Comparison of ENCODE assay signal across 8 cellular contexts in the genomic region with DNA sequence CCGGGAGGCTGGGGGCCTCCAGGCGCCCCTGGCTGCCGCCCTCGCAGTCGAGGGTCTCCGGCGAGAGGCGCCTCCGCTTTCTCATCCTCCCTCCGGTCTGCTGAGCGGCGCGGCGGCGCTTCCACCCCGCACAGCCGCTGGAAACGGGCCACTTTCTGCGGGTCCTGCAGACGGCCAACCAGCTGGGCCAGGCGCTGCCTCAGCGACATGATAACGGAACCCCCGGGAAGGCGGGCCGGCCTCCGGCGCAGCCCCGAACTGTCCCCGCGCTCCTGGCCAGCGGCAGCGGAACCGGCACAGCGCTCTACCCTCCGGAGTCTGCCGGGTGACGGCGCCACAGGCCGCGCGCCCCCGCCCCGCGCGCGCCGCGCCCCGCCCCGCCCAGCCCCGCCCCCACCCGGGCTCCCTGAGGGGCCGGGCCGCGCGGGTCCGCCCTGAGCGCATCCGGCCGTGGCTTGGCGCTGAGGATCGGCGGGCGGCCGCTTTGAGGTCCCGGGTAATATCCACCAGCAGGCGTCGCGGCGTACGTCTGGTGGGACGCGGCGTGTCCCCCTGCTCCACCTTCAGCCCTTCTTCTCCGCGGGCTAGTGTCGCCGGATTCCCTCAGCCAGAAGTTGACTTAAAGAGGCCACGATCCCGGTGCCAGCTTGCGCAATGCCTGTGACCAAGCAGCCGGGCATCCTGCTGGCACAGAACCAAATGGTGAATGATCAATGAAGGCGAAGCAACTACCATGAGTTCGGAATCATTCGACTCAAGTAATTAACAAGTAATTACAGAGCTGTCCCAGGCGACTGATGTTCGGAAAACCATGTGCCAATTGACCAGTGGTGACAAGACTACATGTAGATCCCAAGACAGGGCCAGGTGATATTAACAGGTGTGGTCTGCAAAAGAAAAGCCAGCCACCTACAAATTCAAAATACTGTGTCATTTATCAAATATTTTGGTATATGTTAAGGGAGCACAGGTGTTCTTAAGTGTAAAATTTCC.
DNase-seq lines count a peak whose midpoint lies in the region; ATAC-seq and TF ChIP-seq lines count a peak whose summit lies in the region.

A gene with protein sequence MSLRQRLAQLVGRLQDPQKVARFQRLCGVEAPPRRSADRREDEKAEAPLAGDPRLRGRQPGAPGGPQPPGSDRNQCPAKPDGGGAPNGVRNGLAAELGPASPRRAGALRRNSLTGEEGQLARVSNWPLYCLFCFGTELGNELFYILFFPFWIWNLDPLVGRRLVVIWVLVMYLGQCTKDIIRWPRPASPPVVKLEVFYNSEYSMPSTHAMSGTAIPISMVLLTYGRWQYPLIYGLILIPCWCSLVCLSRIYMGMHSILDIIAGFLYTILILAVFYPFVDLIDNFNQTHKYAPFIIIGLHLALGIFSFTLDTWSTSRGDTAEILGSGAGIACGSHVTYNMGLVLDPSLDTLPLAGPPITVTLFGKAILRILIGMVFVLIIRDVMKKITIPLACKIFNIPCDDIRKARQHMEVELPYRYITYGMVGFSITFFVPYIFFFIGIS (minus strand): TSS at position 330 of the 993 bp plus-strand sequence. CDS start 121 bp downstream, at position 209.

- H3K4me1 ChIP-seq in ACC112 (ENCODE audit: control insufficient read depth, insufficient read depth, low read length, unreplicated experiment), result peaks cover 14% of the 10 kb centered on the region

- peaks cover 39% of the 10 kb centered on the region for H3K79me2 ChIP-seq in ACC112 (ENCODE audit: control insufficient read depth, insufficient read depth, low read length, unreplicated experiment)

- no peaks in the 10 kb centered on the region for H3K36me3 ChIP-seq in ACC112 (ENCODE audit: insufficient read depth, low read length)

- H3K27ac ChIP-seq in ACC112 (ENCODE audit: low read depth, low read length), result peak within 1 kb of the TSS; percentile 42; the same call in 1 of the 2 replicates

- H2AFZ ChIP-seq in ACC112 (ENCODE audit: low read length, unreplicated experiment), result peak within 1 kb of the TSS; percentile 98

- DNase-seq in NCI-H2196 (lab: John Stamatoyannopoulos, UW; ENCODE audit: unreplicated experiment) (peak; percentile 84), choroid plexus epithelial cell (ENCODE audit: low read depth) (peak; percentile 60), kidney tubule cell (ENCODE audit: low spot score) (peak; percentile 93)
- peak; percentile 48 to 59 for DNase-seq in activated CD4-positive, alpha-beta T cell treated with anti-CD3 and anti-CD28 coated beads for 24 hours (ENCODE audit: low read depth in 2 of 2)
- peak; percentile 26 to 64 (median 46) for DNase-seq in stimulated activated CD4-positive, alpha-beta T cell treated with anti-CD3 and anti-CD28 coated beads, Interleukin-1b, Interleukin-23, amount 100 ng/mL, for 24 hours (ENCODE audit: low read depth in 4 of 4, low spot score in 1 of 4)

- peak; percentile 66 for ATAC-seq in GM18517 (IDR thresholded peaks at IDR 0.05; ENCODE audit: unreplicated experiment)
- peak; percentile 81 for ATAC-seq in HG03025 (IDR thresholded peaks at IDR 0.05; ENCODE audit: low FRiP score, unreplicated experiment)

- TF ChIP-seq CTCF in choroid plexus epithelial cell (conservative IDR thresholded peaks at IDR 0.05; ENCODE audit: low read depth, low read length), result peak; percentile 40

- H3K4me3 ChIP-seq in ACC112 (ENCODE audit: low read depth, low read length) (peak within 1 kb of the TSS; percentile 94), choroid plexus epithelial cell (ENCODE audit: low read depth, low read length) (peak within 1 kb of the TSS; percentile 72)

- no peaks in the 10 kb centered on the region for H3K27me3 ChIP-seq in ACC112 (ENCODE audit: insufficient read depth, low read length)

Comparison
In these comparisons a context has a peak if more than half of its experiments do, and no peak if none do; other contexts are left out.
1. Peak in every context shown above with its lines: DNase-seq, ATAC-seq, H3K4me3 ChIP-seq and H3K27ac ChIP-seq.